Comparison of ENCODE assay signal across 20 cellular contexts in the genomic region with DNA sequence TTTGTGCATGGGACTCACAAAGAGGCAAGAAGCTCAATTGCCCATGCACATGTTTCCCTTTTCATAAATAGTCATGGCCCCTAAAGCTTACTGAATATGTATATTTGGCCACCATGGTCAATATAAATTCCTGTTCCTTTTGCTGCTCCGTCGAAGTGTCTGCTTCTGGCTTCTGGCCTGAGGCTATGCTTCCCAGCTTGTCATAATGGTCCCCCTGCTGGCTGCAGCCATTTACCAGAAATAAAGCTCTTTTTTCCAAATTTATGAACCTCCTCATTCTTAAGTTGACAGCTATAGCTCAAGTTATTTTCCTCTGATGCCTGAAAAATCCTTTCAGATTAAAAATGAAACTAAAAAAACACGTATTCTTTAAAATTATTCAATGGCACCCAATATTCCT.
A peak's percentile ranks its signal among the peaks of the same experiment; 100 is the strongest.
DNase-seq lines count a peak whose midpoint lies in the region; ATAC-seq, FAIRE-seq and TF ChIP-seq lines count a peak whose summit lies in the region.
"Had no signal": no experiment of that assay in that cellular context is flagged by ENCODE, and none has a peak within 500 bp of the region (broad histone marks: within the 10 kb centered on the region; RNA-seq: fewer than 3 reads in every experiment).

No MANE protein-coding gene starts in this region.

- WGBS in GM12878 (ENCODE audit: insufficient coverage, insufficient replicate concordance, low lambda C conversion rate, missing lambda C conversion rate): 18% methylated on average over 3 of the region's 3 CpGs

- no peak for TF ChIP-seq POLR2A in breast epithelium (IDR thresholded peaks at IDR 0.05)
- no peak for TF ChIP-seq POLR2A in GM12878 (IDR thresholded peaks at IDR 0.05; ENCODE audit: low read depth, low read length)

- H3K27ac Mint-ChIP-seq in MCF 10A (ENCODE audit: low read depth, unreplicated experiment): no peak overlapping the region
- H3K27ac Mint-ChIP-seq: activated CD4-positive, alpha-beta memory T cell treated with anti-CD3 and anti-CD28 coated beads, Interleukin-2, amount 10 ng/mL, durations not matched to agents 7 days and 5 days; activated naive CD8-positive, alpha-beta T cell treated with anti-CD3 and anti-CD28 coated beads, Interleukin-2, amount 10 ng/mL, durations not matched to agents 7 days and 5 days; stimulated activated effector memory CD8-positive, alpha-beta T cell treated with anti-CD3 and anti-CD28 coated beads, Interleukin-12 subunit alpha, Interleukin-12 subunit beta, amount 100 ng/mL, for 72 hours; type B pancreatic cell had no signal

- H3K4me1 ChIP-seq in breast epithelium (no peaks in the 10 kb centered on the region), NT2/D1 (ENCODE audit: insufficient read depth, insufficient read length) (no peaks in the 10 kb centered on the region), GM12878 (ENCODE audit: control insufficient read depth, insufficient read depth, low read length) (no peaks in the 10 kb centered on the region)
- H3K4me1 ChIP-seq: pancreas, SJSA1 had no signal

- in situ Hi-C loops in GM12878 (cut with MboI): no loop called here

- H3K27me3 Mint-ChIP-seq in MCF 10A (ENCODE audit: insufficient read depth, unreplicated experiment): peaks cover 57% of the 10 kb centered on the region
- H3K27me3 Mint-ChIP-seq: activated CD4-positive, alpha-beta memory T cell treated with anti-CD3 and anti-CD28 coated beads, Interleukin-2, amount 10 ng/mL, durations not matched to agents 7 days and 5 days; activated naive CD8-positive, alpha-beta T cell treated with anti-CD3 and anti-CD28 coated beads, Interleukin-2, amount 10 ng/mL, durations not matched to agents 7 days and 5 days; type B pancreatic cell had no signal

- H2AFZ ChIP-seq in GM12878 (ENCODE audit: control insufficient read depth, low read depth, low read length): no peak overlapping the region

- H4K20me1 ChIP-seq in GM12878 (ENCODE audit: control insufficient read depth, insufficient read depth): no peaks in the 10 kb centered on the region

- H3K9me3 ChIP-seq in breast epithelium (no peaks in the 10 kb centered on the region), NT2/D1 (ENCODE audit: insufficient read depth, low read length) (peaks cover 7% of the 10 kb centered on the region; the same call in 1 of the 2 replicates), GM12878 (replicated peaks; ENCODE audit: control insufficient read depth, insufficient read depth, low read length) (no peaks in the 10 kb centered on the region)
- H3K9me3 ChIP-seq: pancreas, SJSA1 had no signal

- RAD21 ChIA-PET in GM12878 (lab: Charles Lee; ENCODE audit: unreplicated experiment): no interaction called here

- DNase-seq in MCF 10A (ENCODE audit: unreplicated experiment) (peak; percentile 2), breast epithelium (ENCODE audit: low spot score in 2 of 2) (no peak), NT2/D1 (ENCODE audit: low read depth, low spot score) (peak; percentile 27), GM12878 (ENCODE audit: low read depth, low spot score) (no peak), head of caudate nucleus (no peak), GM19240 (ENCODE audit: insufficient read length, low spot score) (no peak), COLO668 (lab: John Stamatoyannopoulos, UW; ENCODE audit: unreplicated experiment) (no peak)
- DNase-seq: activated CD4-positive, alpha-beta memory T cell treated with anti-CD3 and anti-CD28 coated beads, Interleukin-2, amount 10 ng/mL, durations not matched to agents 7 days and 5 days; activated naive CD8-positive, alpha-beta T cell treated with anti-CD3 and anti-CD28 coated beads, Interleukin-2, amount 10 ng/mL, durations not matched to agents 7 days and 5 days; activated T-cell treated with anti-CD3 and anti-CD28 coated beads, Interleukin-2, amount 50 U/mL, for 48 hours; COR-L47; hypothalamus; left colon; NCI-H2029 treated with DMSO at 0.1 percent for 48 hours; pancreas had no signal

- no peak overlapping the region for H3K4me3 Mint-ChIP-seq in MCF 10A (ENCODE audit: unreplicated experiment)
- H3K4me3 Mint-ChIP-seq: activated CD4-positive, alpha-beta memory T cell treated with anti-CD3 and anti-CD28 coated beads, Interleukin-2, amount 10 ng/mL, durations not matched to agents 7 days and 5 days; activated naive CD8-positive, alpha-beta T cell treated with anti-CD3 and anti-CD28 coated beads, Interleukin-2, amount 10 ng/mL, durations not matched to agents 7 days and 5 days; stimulated activated effector memory CD8-positive, alpha-beta T cell treated with anti-CD3 and anti-CD28 coated beads, Interleukin-12 subunit alpha, Interleukin-12 subunit beta, amount 100 ng/mL, for 72 hours; type B pancreatic cell had no signal

- TF ChIP-seq CTCF in MCF 10A (IDR thresholded peaks at IDR 0.05; ENCODE audit: unreplicated experiment) (no peak), breast epithelium (IDR thresholded peaks at IDR 0.05) (no peak), GM12878 (IDR thresholded peaks at IDR 0.05 in 2 of 3, conservative IDR thresholded peaks at IDR 0.05 in 1 of 3; ENCODE audit: control insufficient read depth in 2 of 3, extremely low read depth in 1 of 3, insufficient read depth in 1 of 3, low read depth in 3 of 3, low read length in 3 of 3) (peak in 1 of 3 experiments; percentile 11; a peak in 1 of 6 replicates)

- CTCF ChIA-PET in MCF 10A (lab: Yijun Ruan, JAX) (interaction anchor here (0.8 to 0.9 kb wide), 2 partner anchors 9 to 288 kb away, joined by 3 to 4 read pairs; no protein-coding TSS in a partner anchor), GM12878 (lab: Yijun Ruan, JAX) (interaction anchor here (0.7 to 1.2 kb wide), 3 partner anchors 12 to 175 kb away, joined by 3 to 4 read pairs (median 3); no protein-coding TSS in a partner anchor)

- SMC1A ChIA-PET in GM12878 (lab: Charles Lee; ENCODE audit: uncharacterized antibody, unreplicated experiment): interaction anchor here (1.3 to 1.6 kb wide), 3 partner anchors 9 to 567 kb away, joined by 3 read pairs; no protein-coding TSS in a partner anchor

- peak; percentile 19; the same call in 1 of the 2 replicates for TF ChIP-seq RAD21 in GM12878 (IDR thresholded peaks at IDR 0.05; ENCODE audit: insufficient read depth, low read depth, low read length)

- no peak for ATAC-seq in GM12878
- ATAC-seq in HG03108 (IDR thresholded peaks at IDR 0.05; ENCODE audit: unreplicated experiment): no peak
- ATAC-seq: left colon; pancreas; stimulated activated effector memory CD8-positive, alpha-beta T cell treated with anti-CD3 and anti-CD28 coated beads, Interleukin-12 subunit alpha, Interleukin-12 subunit beta, amount 100 ng/mL, for 72 hours had no signal

- FAIRE-seq in GM12878 (lab: Jason Lieb, UNC): no peak
- FAIRE-seq: pancreas had no signal

- no peaks in the 10 kb centered on the region for H3K9me3 Mint-ChIP-seq in MCF 10A (ENCODE audit: unreplicated experiment)

- intact Hi-C loops in MCF 10A (cut with micrococcal nuclease) (no loop called here), breast epithelium (cut with DNase I; ENCODE audit: low total_unique reads) (no loop called here), GM12878 (cut with micrococcal nuclease; ENCODE audit: unreplicated experiment) (no loop called here), head of caudate nucleus (cut with DNase I) (no loop called here)

- H3K79me2 ChIP-seq in GM12878 (ENCODE audit: control insufficient read depth, insufficient read depth, low read length): no peaks in the 10 kb centered on the region

- TF ChIP-seq EP300 in GM12878 (IDR thresholded peaks at IDR 0.05; ENCODE audit: borderline replicate concordance in 1 of 2, control insufficient read depth in 1 of 2, low read depth in 2 of 2, low read length in 2 of 2): no peak

- H3K27ac ChIP-seq in breast epithelium (no peak overlapping the region), GM12878 (ENCODE audit: control insufficient read depth, insufficient read depth) (no peak overlapping the region)
- H3K27ac ChIP-seq: pancreas, SJSA1, skin epidermis had no signal

- POLR2A ChIA-PET in MCF 10A (lab: Yijun Ruan, JAX) (no interaction called here), GM12878 (lab: Charles Lee) (interaction anchor here (1.1 kb wide), 1 partner anchor 10 kb away, joined by 3 read pairs; no protein-coding TSS in a partner anchor)

- H3K27me3 ChIP-seq in breast epithelium (no peaks in the 10 kb centered on the region), NT2/D1 (ENCODE audit: insufficient read depth, insufficient read length) (no peaks in the 10 kb centered on the region), GM12878 (replicated peaks in 1 of 2; ENCODE audit: control insufficient read depth in 2 of 2, insufficient read depth in 2 of 2, low read length in 1 of 2) (no peaks in the 10 kb centered on the region)
- H3K27me3 ChIP-seq: pancreas, SJSA1 had no signal

- no TSS peak for BruUV-seq in MCF 10A (replicated peaks; lab: Mats Ljungman, UMichigan)
- BruUV-seq in GM12878 (replicated peaks; lab: Mats Ljungman, UMichigan): no TSS peak

- H3K36me3 ChIP-seq in breast epithelium (no peaks in the 10 kb centered on the region), NT2/D1 (ENCODE audit: insufficient read depth, insufficient read length, low read length) (no peaks in the 10 kb centered on the region), GM12878 (ENCODE audit: control insufficient read depth in 2 of 2, insufficient read depth in 2 of 2, low read length in 1 of 2) (no peaks in the 10 kb centered on the region)
- H3K36me3 ChIP-seq: pancreas, SJSA1 had no signal

- H3K9ac ChIP-seq in NT2/D1 (ENCODE audit: insufficient read length, low read depth) (no peak overlapping the region), GM12878 (ENCODE audit: control insufficient read depth, insufficient read depth, low read length) (no peak overlapping the region)

- H3K4me3 ChIP-seq in breast epithelium (no peak overlapping the region), NT2/D1 (ENCODE audit: insufficient read length, low read depth) (no peak overlapping the region), GM12878 (no peak overlapping the region)
- H3K4me3 ChIP-seq: pancreas, SJSA1, skin epidermis had no signal

- H3K4me2 ChIP-seq in GM12878 (ENCODE audit: control insufficient read depth, insufficient read depth): no peak overlapping the region

- no peaks in the 10 kb centered on the region for H3K36me3 Mint-ChIP-seq in MCF 10A (ENCODE audit: insufficient read depth, unreplicated experiment)
- H3K36me3 Mint-ChIP-seq: activated naive CD8-positive, alpha-beta T cell treated with anti-CD3 and anti-CD28 coated beads, Interleukin-2, amount 10 ng/mL, durations not matched to agents 7 days and 5 days; stimulated activated effector memory CD8-positive, alpha-beta T cell treated with anti-CD3 and anti-CD28 coated beads, Interleukin-12 subunit alpha, Interleukin-12 subunit beta, amount 100 ng/mL, for 72 hours; type B pancreatic cell had no signal

- peaks cover 5% of the 10 kb centered on the region for H3K4me1 Mint-ChIP-seq in MCF 10A (ENCODE audit: insufficient read depth, unreplicated experiment)
- H3K4me1 Mint-ChIP-seq: activated CD4-positive, alpha-beta memory T cell treated with anti-CD3 and anti-CD28 coated beads, Interleukin-2, amount 10 ng/mL, durations not matched to agents 7 days and 5 days; activated naive CD8-positive, alpha-beta T cell treated with anti-CD3 and anti-CD28 coated beads, Interleukin-2, amount 10 ng/mL, durations not matched to agents 7 days and 5 days; stimulated activated effector memory CD8-positive, alpha-beta T cell treated with anti-CD3 and anti-CD28 coated beads, Interleukin-12 subunit alpha, Interleukin-12 subunit beta, amount 100 ng/mL, for 72 hours had no signal

TF ChIP-seq in GM12878, 131 proteins besides CTCF, POLR2A, EP300 and RAD21 (continues in another document):
- TF ChIP-seq YY1 (IDR thresholded peaks at IDR 0.05; ENCODE audit: low read depth, low read length): no peak
- no peak for TF ChIP-seq SREBF2 (IDR thresholded peaks at IDR 0.05; ENCODE audit: low read length)

Comparison
In these comparisons a context has a peak if more than half of its experiments do, and no peak if none do; other contexts are left out.
1. DNase-seq: peak in MCF 10A (single experiment) and NT2/D1 (single experiment); none in breast epithelium (0 of 2), GM12878 (single experiment), head of caudate nucleus (0 of 42), GM19240 (single experiment) and COLO668 (single experiment).